ENCODE assay signal across 8 cellular contexts in genomic region chr1:155000475-155000724, GRCh38. TPM values are rescaled to one million over a fixed set of nuclear protein-coding genes. Genes with fewer than 3 reads are reported as not detected.
A peak's percentile ranks its signal among the peaks of the same experiment; 100 is the strongest.
DNase-seq lines count a peak whose midpoint lies in the region; ATAC-seq, FAIRE-seq and TF ChIP-seq lines count a peak whose summit lies in the region.

No MANE protein-coding gene starts in this region.

- peak overlapping the region; percentile 94 for H3K27ac Mint-ChIP-seq in activated naive CD8-positive, alpha-beta T cell treated with anti-CD3 and anti-CD28 coated beads, Interleukin-2, amount 50 U/mL, for 24 hours

- H3K9me3 Mint-ChIP-seq in activated naive CD8-positive, alpha-beta T cell treated with anti-CD3 and anti-CD28 coated beads, Interleukin-2, amount 50 U/mL, for 24 hours: no peaks in the 10 kb centered on the region

- H3K4me3 Mint-ChIP-seq in activated naive CD8-positive, alpha-beta T cell treated with anti-CD3 and anti-CD28 coated beads, Interleukin-2, amount 50 U/mL, for 24 hours: peak overlapping the region; percentile 86

- peak; percentile 62 for DNase-seq in activated CD4-positive, alpha-beta T cell treated with anti-CD3 and anti-CD28 coated beads for 48 hours
- no peak for DNase-seq in activated CD4-positive, alpha-beta T cell treated with anti-CD3 and anti-CD28 coated beads for 1 hour
- DNase-seq in activated naive CD8-positive, alpha-beta T cell treated with anti-CD3 and anti-CD28 coated beads, Interleukin-2, amount 50 U/mL, for 24 hours: peak; percentile 64
- DNase-seq in kidney (peak; percentile 82), substantia nigra (lab: John Stamatoyannopoulos, UW) (peak in 14 of 49 donors; percentile 51 to 77 (median 58)), occipital lobe (lab: John Stamatoyannopoulos, UW) (no peak), activated gamma-delta T cell treated with Interleukin-2 at 50 U/mL for 16 hours (no peak)

- no peak for TF ChIP-seq CTCF in kidney (IDR thresholded peaks at IDR 0.05; ENCODE audit: borderline replicate concordance, extremely low read depth, insufficient read depth)

- H3K4me1 Mint-ChIP-seq in activated naive CD8-positive, alpha-beta T cell treated with anti-CD3 and anti-CD28 coated beads, Interleukin-2, amount 50 U/mL, for 24 hours: peaks cover 48% of the 10 kb centered on the region

- no peak for ATAC-seq in activated naive CD8-positive, alpha-beta T cell treated with anti-CD3 and anti-CD28 coated beads, Interleukin-2, amount 50 U/mL, for 24 hours
- ATAC-seq in HG03460 (IDR thresholded peaks at IDR 0.05; ENCODE audit: unreplicated experiment): no peak

- no peaks in the 10 kb centered on the region for H3K36me3 Mint-ChIP-seq in activated naive CD8-positive, alpha-beta T cell treated with anti-CD3 and anti-CD28 coated beads, Interleukin-2, amount 50 U/mL, for 24 hours (ENCODE audit: low read depth)

- peak overlapping the region; percentile 76 to 90 for H3K4me3 ChIP-seq in kidney (ENCODE audit: low read length in 2 of 2)

- H3K9me3 ChIP-seq in kidney (ENCODE audit: control insufficient read depth in 1 of 2, low read length in 2 of 2): no peaks in the 10 kb centered on the region

- intact Hi-C loops in kidney (cut with DNase I): no loop called here

- no peaks in the 10 kb centered on the region for H3K27me3 Mint-ChIP-seq in activated naive CD8-positive, alpha-beta T cell treated with anti-CD3 and anti-CD28 coated beads, Interleukin-2, amount 50 U/mL, for 24 hours

- H3K36me3 ChIP-seq in kidney (ENCODE audit: control insufficient read depth in 1 of 2, insufficient read depth in 2 of 2, low read length in 2 of 2): no peaks in the 10 kb centered on the region

- peak overlapping the region; percentile 60 to 73 for H3K9ac ChIP-seq in kidney (ENCODE audit: low read length in 2 of 2)

- FAIRE-seq in kidney (lab: Jason Lieb, UNC): no peak

- H3K4me1 ChIP-seq in kidney (ENCODE audit: control insufficient read depth in 1 of 2, insufficient read depth in 1 of 2, low read depth in 1 of 2, low read length in 2 of 2): peaks cover 10 to 23% of the 10 kb centered on the region in 2 donors

- peak overlapping the region; percentile 97 for H3K27ac ChIP-seq in kidney (ENCODE audit: low read depth in 2 of 2, low read length in 2 of 2)
- peak overlapping the region; percentile 98 for H3K27ac ChIP-seq in substantia nigra (ENCODE audit: low read depth, low read length, poor library complexity, severe bottlenecking)

RNA-seq across cellular contexts. Expression of gene ZBTB7B, which starts 2.2 kb away (rescaled TPM):
- total RNA-seq in kidney (68.7 TPM), occipital lobe (1.7 TPM)
- 20.1 TPM for polyA plus RNA-seq in kidney (ENCODE audit: insufficient read depth, low read depth, low replicate concordance)

RNA-seq across cellular contexts. Expression of gene LENEP, which starts 7.0 kb away (rescaled TPM):
- total RNA-seq in kidney: not detected
- not detected for polyA plus RNA-seq in kidney (ENCODE audit: insufficient read depth, low read depth, low replicate concordance)
- 2.7 TPM for total RNA-seq in occipital lobe

RNA-seq across cellular contexts. Expression of gene FLAD1, which starts 17.3 kb away (rescaled TPM):
- 34.1 TPM for total RNA-seq in kidney
- 37.9 TPM for polyA plus RNA-seq in kidney (ENCODE audit: insufficient read depth, low read depth, low replicate concordance)
- 17.2 TPM for total RNA-seq in occipital lobe

RNA-seq across cellular contexts. Expression of gene CKS1B, which starts 25.9 kb away (rescaled TPM):
- total RNA-seq in kidney (23.1 TPM), occipital lobe (12.2 TPM)
- polyA plus RNA-seq in kidney (ENCODE audit: insufficient read depth, low read depth, low replicate concordance): 43.1 TPM

RNA-seq across cellular contexts. Expression of gene SHC1, which starts 29.9 kb away (rescaled TPM):
- total RNA-seq in kidney (153 TPM), occipital lobe (10.0 TPM)
- 43.8 TPM for polyA plus RNA-seq in kidney (ENCODE audit: insufficient read depth, low read depth, low replicate concordance)

Comparison
In these comparisons a context has a peak if more than half of its experiments do, and no peak if none do; other contexts are left out.
1. DNase-seq: peak in activated CD4-positive, alpha-beta T cell treated with anti-CD3 and anti-CD28 coated beads for 48 hours (single experiment), activated naive CD8-positive, alpha-beta T cell treated with anti-CD3 and anti-CD28 coated beads, Interleukin-2, amount 50 U/mL, for 24 hours (single experiment) and kidney (single experiment); none in activated CD4-positive, alpha-beta T cell treated with anti-CD3 and anti-CD28 coated beads for 1 hour (single experiment), occipital lobe (single experiment) and activated gamma-delta T cell treated with Interleukin-2 at 50 U/mL for 16 hours (single experiment).
2. RNA of gene ZBTB7B, which starts 2.2 kb away (total RNA-seq): 68.7 TPM in kidney (single experiment); 1.7 TPM in occipital lobe (single experiment); every median in the first group is over 10 times any median in the second.